ENCODE assay signal across 21 cellular contexts in genomic region chr15:63491979-63492378, GRCh38. TPM values are rescaled to one million over a fixed set of nuclear protein-coding genes. Genes with fewer than 3 reads are reported as not detected.
A peak's percentile ranks its signal among the peaks of the same experiment; 100 is the strongest.
DNase-seq lines count a peak whose midpoint lies in the region; ATAC-seq and TF ChIP-seq lines count a peak whose summit lies in the region.
"Had no signal": no experiment of that assay in that cellular context is flagged by ENCODE, and none has a peak within 500 bp of the region (broad histone marks: within the 10 kb centered on the region; RNA-seq: fewer than 3 reads in every experiment).

No MANE protein-coding gene starts in this region.

- H2BK120ac ChIP-seq in neuronal stem cell (ENCODE audit: low read depth, low read length) = no peak overlapping the region

- H2BK12ac ChIP-seq in neuronal stem cell (ENCODE audit: low read length) = no peak overlapping the region

- no peak overlapping the region for H3K23ac ChIP-seq in neuronal stem cell (ENCODE audit: low read depth, low read length, poor library complexity)

- no peak overlapping the region for H3K14ac ChIP-seq in neuronal stem cell (ENCODE audit: low read length)

- POLR2A ChIA-PET in PC-9 (lab: Charles Lee; ENCODE audit: unreplicated experiment) = interaction anchor here (0.7 kb wide), 1 partner anchor 12 kb away, joined by 3 read pairs; the partner anchor contains the start of gene USP3

- DNase-seq in AG20443 (ENCODE audit: low spot score) (peak; percentile 25), PC-9 (no peak), fibroblast of lung (ENCODE audit: low read depth in 2 of 2) (peak; percentile 85 to 88), neuronal stem cell (ENCODE audit: low spot score) (no peak), esophagus squamous epithelium (lab: John Stamatoyannopoulos, UW) (no peak)
- no peak for DNase-seq in stimulated activated naive CD8-positive, alpha-beta T cell treated with anti-CD3 and anti-CD28 coated beads, Interleukin-15, Interleukin-2, amounts not matched to agents 100 U/mL and 50 U/mL, for 24 hours
- DNase-seq: aorta; Calu3; dermis blood vessel endothelial cell; GOT3; hypothalamus; mucosa of descending colon; NCI-H1105 treated with DMSO at 0.1 percent for 48 hours; NCI-H2171; ovary; stimulated activated naive CD8-positive, alpha-beta T cell treated with anti-CD3 and anti-CD28 coated beads, Interleukin-15, amount 100 ng/mL, for 72 hours; T-cell had no signal

- H2BK5ac ChIP-seq in neuronal stem cell (ENCODE audit: low read length) = no peak overlapping the region

- no peak for ATAC-seq in stimulated activated naive CD8-positive, alpha-beta T cell treated with anti-CD3 and anti-CD28 coated beads, Interleukin-15, Interleukin-2, amounts not matched to agents 100 U/mL and 50 U/mL, for 24 hours
- ATAC-seq in GM21423 (IDR thresholded peaks at IDR 0.05; ENCODE audit: unreplicated experiment) (no peak), HG03354 (IDR thresholded peaks at IDR 0.05; ENCODE audit: poor library complexity, severe bottlenecking, unreplicated experiment) (no peak)
- ATAC-seq: esophagus mucosa; mucosa of descending colon; stimulated activated naive CD8-positive, alpha-beta T cell treated with anti-CD3 and anti-CD28 coated beads, Interleukin-15, amount 100 ng/mL, for 72 hours; T-cell had no signal

- H3K9me3 ChIP-seq in PC-9 (ENCODE audit: insufficient read depth, low read depth) = no peaks in the 10 kb centered on the region
- H3K9me3 ChIP-seq in fibroblast of lung (ENCODE audit: control insufficient read depth, insufficient read depth, low read depth, low read length) = no peaks in the 10 kb centered on the region
- H3K9me3 ChIP-seq in neuronal stem cell (replicated peaks in 1 of 2; ENCODE audit: control insufficient read depth in 2 of 2, insufficient read depth in 1 of 2, low read depth in 1 of 2, low read length in 2 of 2) = no peaks in the 10 kb centered on the region
- H3K9me3 ChIP-seq in esophagus squamous epithelium = no peaks in the 10 kb centered on the region
- H3K9me3 ChIP-seq: mucosa of descending colon, ovary had no signal

- H3K9me2 ChIP-seq in PC-9 (ENCODE audit: insufficient read depth) = no peaks in the 10 kb centered on the region

- BruUV-seq in PC-9 (replicated peaks; lab: Mats Ljungman, UMichigan) = no TSS peak

- TF ChIP-seq CTCF in PC-9 (conservative IDR thresholded peaks at IDR 0.05) = no peak
- TF ChIP-seq CTCF in fibroblast of lung (conservative IDR thresholded peaks at IDR 0.05 in 1 of 2, IDR thresholded peaks at IDR 0.05 in 1 of 2; ENCODE audit: low read depth in 1 of 2, low read length in 2 of 2) = no peak
- no peak for TF ChIP-seq CTCF in esophagus squamous epithelium (IDR thresholded peaks at IDR 0.05)

- no peak overlapping the region for H2AFZ ChIP-seq in PC-9
- H2AFZ ChIP-seq in fibroblast of lung (ENCODE audit: low read length) = no peak overlapping the region
- H2AFZ ChIP-seq in neuronal stem cell (ENCODE audit: low read length) = peak overlapping the region; percentile 21

- no peak for TF ChIP-seq POLR2A in esophagus squamous epithelium (IDR thresholded peaks at IDR 0.05)

- no peaks in the 10 kb centered on the region for H3K79me1 ChIP-seq in neuronal stem cell (ENCODE audit: low read depth, low read length)

- no peak overlapping the region for H4K91ac ChIP-seq in neuronal stem cell (ENCODE audit: low read depth, low read length, poor library complexity)

- no peak overlapping the region for H2BK15ac ChIP-seq in neuronal stem cell (ENCODE audit: low read length)

- no peak overlapping the region for H2AK5ac ChIP-seq in neuronal stem cell (ENCODE audit: low read depth, low read length)

- no peak overlapping the region for H3K4ac ChIP-seq in neuronal stem cell (ENCODE audit: low read length)

- H3K4me1 ChIP-seq in PC-9 (replicated peaks; ENCODE audit: insufficient read depth) (peaks cover 55% of the 10 kb centered on the region), fibroblast of lung (ENCODE audit: control insufficient read depth, extremely low read depth, insufficient read depth, low read length) (peaks cover 16% of the 10 kb centered on the region), neuronal stem cell (ENCODE audit: control insufficient read depth in 2 of 2, insufficient read depth in 1 of 2, low read depth in 1 of 2, low read length in 2 of 2) (peaks cover 2 to 6% of the 10 kb centered on the region in 2 donors), esophagus squamous epithelium (peaks cover 0 to 35% (median 14%) of the 10 kb centered on the region in 3 donors)

- no peaks in the 10 kb centered on the region for H3K79me2 ChIP-seq in PC-9 (ENCODE audit: low read depth)
- no peaks in the 10 kb centered on the region for H3K79me2 ChIP-seq in fibroblast of lung (ENCODE audit: control insufficient read depth, insufficient read depth, low read length)

- no peak overlapping the region for H4K8ac ChIP-seq in neuronal stem cell (ENCODE audit: low read depth, low read length)

- H3K27me3 ChIP-seq in PC-9 (ENCODE audit: insufficient read depth, low read depth) = no peaks in the 10 kb centered on the region
- H3K27me3 ChIP-seq in fibroblast of lung (ENCODE audit: control insufficient read depth, insufficient read depth, low read length) = no peaks in the 10 kb centered on the region
- no peaks in the 10 kb centered on the region for H3K27me3 ChIP-seq in neuronal stem cell (ENCODE audit: control insufficient read depth in 3 of 3, insufficient read depth in 3 of 3, low read depth in 1 of 3, low read length in 3 of 3)
- H3K27me3 ChIP-seq in esophagus squamous epithelium = no peaks in the 10 kb centered on the region
- H3K27me3 ChIP-seq: ovary had no signal

- H3K4me2 ChIP-seq in PC-9 (peak overlapping the region; percentile 34; the same call in 1 of the 2 replicates), fibroblast of lung (ENCODE audit: extremely low read depth, insufficient read depth, low read length) (no peak overlapping the region), neuronal stem cell (ENCODE audit: insufficient read depth, low read length, poor library complexity, severe bottlenecking) (no peak overlapping the region)

- H3K18ac ChIP-seq in neuronal stem cell (ENCODE audit: low read length) = no peak overlapping the region

- H4K20me1 ChIP-seq in PC-9 (ENCODE audit: insufficient read depth) (no peaks in the 10 kb centered on the region), fibroblast of lung (ENCODE audit: control insufficient read depth, extremely low read depth, insufficient read depth, low read length) (no peaks in the 10 kb centered on the region)

- CTCF ChIA-PET in PC-9 (lab: Charles Lee) = interaction anchor here (0.7 kb wide), 1 partner anchor 9 kb away, joined by 3 read pairs; no protein-coding TSS in a partner anchor

- H3K9ac ChIP-seq in fibroblast of lung (ENCODE audit: insufficient read depth, low read length) (no peak overlapping the region), neuronal stem cell (ENCODE audit: low read depth, low read length, poor library complexity) (no peak overlapping the region)

- H3K36me3 ChIP-seq in PC-9 (ENCODE audit: low read depth) (no peaks in the 10 kb centered on the region), fibroblast of lung (ENCODE audit: control insufficient read depth, insufficient read depth, low read length) (no peaks in the 10 kb centered on the region), neuronal stem cell (replicated peaks in 1 of 2; ENCODE audit: control insufficient read depth in 2 of 2, insufficient read depth in 2 of 2, low read length in 2 of 2) (no peaks in the 10 kb centered on the region), esophagus squamous epithelium (no peaks in the 10 kb centered on the region)
- H3K36me3 ChIP-seq: ovary had no signal

- intact Hi-C loops in PC-9 (cut with micrococcal nuclease; ENCODE audit: unreplicated experiment) (no loop called here), esophagus squamous epithelium (cut with DNase I) (no loop called here)

- H3K27ac ChIP-seq in PC-9 (peak overlapping the region; percentile 56), fibroblast of lung (ENCODE audit: insufficient read depth, low read length) (no peak overlapping the region), neuronal stem cell (replicated peaks; ENCODE audit: low read length) (no peak overlapping the region), esophagus squamous epithelium (no peak overlapping the region)
- H3K27ac ChIP-seq: ovary, VCaP had no signal

- peaks cover 7% of the 10 kb centered on the region; the same call in 1 of the 2 replicates for H3F3A ChIP-seq in PC-9 (ENCODE audit: insufficient read depth, low read depth)

- H3K4me3 ChIP-seq in PC-9 = no peak overlapping the region
- no peak overlapping the region for H3K4me3 ChIP-seq in fibroblast of lung (replicated peaks in 1 of 4; ENCODE audit: control extremely low read depth in 1 of 4, insufficient read depth in 1 of 4, low read depth in 3 of 4, low read length in 4 of 4)
- H3K4me3 ChIP-seq in neuronal stem cell (ENCODE audit: low read length in 2 of 2) = no peak overlapping the region
- H3K4me3 ChIP-seq in esophagus squamous epithelium = no peak overlapping the region
- H3K4me3 ChIP-seq: mucosa of descending colon, ovary had no signal

- WGBS in neuronal stem cell (ENCODE audit: extremely low coverage in 2 of 2, insufficient read length in 2 of 2, insufficient replicate concordance in 1 of 2), 2 donors = no CpG with 5 or more reads among the region's 6 CpGs
- 62 to 70% methylated on average over 2 of the region's 6 CpGs for WGBS in esophagus squamous epithelium, 2 donors

RNA-seq across cellular contexts. Expression of gene USP3, which starts 12.4 kb away (rescaled TPM):
- total RNA-seq in PC-9 (2021) (57.5 and 59.7 TPM in 2 replicates), fibroblast of lung (48.5 and 55.5 TPM in 2 replicates), esophagus squamous epithelium (10 to 100 TPM; 27.3 to 52.8 (median 32.2) TPM)
- 19.9 and 21.3 TPM in 2 replicates for polyA plus RNA-seq in fibroblast of lung
- 18.4 and 21.1 TPM in 2 replicates for polyA plus RNA-seq in fibroblast of lung (2012)
- 18.3 and 53.6 TPM in 2 replicates for polyA minus RNA-seq in fibroblast of lung (ENCODE audit: low replicate concordance)
- 45.2 TPM for polyA plus RNA-seq in neuronal stem cell (2013, experiment 1 of 2)
- 48.2 TPM for polyA plus RNA-seq in neuronal stem cell (2013, experiment 2 of 2)

Comparison
In these comparisons a context has a peak if more than half of its experiments do, and no peak if none do; other contexts are left out.
1. DNase-seq: peak in AG20443 (single experiment) and fibroblast of lung (2 of 2); none in PC-9 (0 of 2), neuronal stem cell (single experiment), esophagus squamous epithelium (single experiment) and stimulated activated naive CD8-positive, alpha-beta T cell treated with anti-CD3 and anti-CD28 coated beads, Interleukin-15, Interleukin-2, amounts not matched to agents 100 U/mL and 50 U/mL, for 24 hours (single experiment).